ENCODE assay signal across 8 cellular contexts in genomic region chr19:10565028-10565566, GRCh38. TPM values are rescaled to one million over a fixed set of nuclear protein-coding genes. Genes with fewer than 3 reads are reported as not detected.
DNase-seq lines count a peak whose midpoint lies in the region; ATAC-seq and TF ChIP-seq lines count a peak whose summit lies in the region.

No MANE protein-coding gene starts in this region.

- intact Hi-C loops in cardiac septum (cut with DNase I) = loop anchor here (2.0 to 5.0 kb wide), 3 partner anchors 20 to 163 kb away; partner anchors contain the start of genes CDC37 and ILF3

- H4K20me1 ChIP-seq in osteoblast (ENCODE audit: insufficient read depth, low read length) = no peaks in the 10 kb centered on the region

- DNase-seq in cardiac muscle cell (ENCODE audit: low read depth in 1 of 2, low spot score in 1 of 2) (peak; percentile 49 to 50), cardiac septum (ENCODE audit: low spot score) (no peak), NOMO-1 treated with dmso at 0.1 percent for 144 hours (lab: John Stamatoyannopoulos, UW; ENCODE audit: unreplicated experiment) (peak; percentile 43), fibroblast of villous mesenchyme (ENCODE audit: low read depth) (peak; percentile 23), osteoblast (ENCODE audit: insufficient read length, low spot score, missing footprints) (peak; percentile 98), left lobe of liver (ENCODE audit: low spot score) (no peak)
- peak; percentile 22 to 40 for DNase-seq in activated T-helper 1 cell treated with anti-CD3 and anti-CD28 coated beads, Interleukin-2, amount 50 U/mL, for 16 hours (ENCODE audit: low read depth in 1 of 2, low spot score in 1 of 2)

- peaks cover 28% of the 10 kb centered on the region for H3K79me2 ChIP-seq in osteoblast (ENCODE audit: insufficient read depth, low read length)

- H3K4me2 ChIP-seq in osteoblast (ENCODE audit: insufficient read depth, low read length) = peak overlapping the region; percentile 81

- H3K27ac ChIP-seq in cardiac muscle cell = peak overlapping the region; percentile 39
- peak overlapping the region; percentile 66 for H3K27ac ChIP-seq in osteoblast (ENCODE audit: low read depth, low read length)

- H3K27me3 ChIP-seq in cardiac muscle cell (peaks cover 8% of the 10 kb centered on the region), osteoblast (ENCODE audit: insufficient read depth, low read length) (no peaks in the 10 kb centered on the region)

- H3K9me3 ChIP-seq in cardiac muscle cell (ENCODE audit: low read depth) = no peaks in the 10 kb centered on the region
- no peaks in the 10 kb centered on the region for H3K9me3 ChIP-seq in osteoblast (ENCODE audit: low read depth, low read length)

- H3K36me3 ChIP-seq in cardiac muscle cell = no peaks in the 10 kb centered on the region
- peaks cover 18% of the 10 kb centered on the region for H3K36me3 ChIP-seq in osteoblast (ENCODE audit: insufficient read depth, low read length)

- TF ChIP-seq CTCF in cardiac muscle cell (IDR thresholded peaks at IDR 0.05; ENCODE audit: low read depth, low read length) = peak; percentile 45
- peak; percentile 20 for TF ChIP-seq CTCF in fibroblast of villous mesenchyme (IDR thresholded peaks at IDR 0.05; ENCODE audit: insufficient read depth, low read depth, low read length)
- TF ChIP-seq CTCF in osteoblast (IDR thresholded peaks at IDR 0.05; ENCODE audit: extremely low read depth, low read depth, low read length) = peak; percentile 38

- peak overlapping the region; percentile 75 for H2AFZ ChIP-seq in osteoblast (ENCODE audit: low read length)

- peaks cover 10% of the 10 kb centered on the region for H3K4me1 ChIP-seq in cardiac muscle cell (ENCODE audit: low read depth)
- H3K4me1 ChIP-seq in osteoblast (ENCODE audit: insufficient read depth, low read length) = peaks cover 33% of the 10 kb centered on the region

- ATAC-seq in HG03097 (IDR thresholded peaks at IDR 0.05; ENCODE audit: low FRiP score, unreplicated experiment) (no peak), left lobe of liver (no peak)

- peak overlapping the region; percentile 78 for H3K4me3 ChIP-seq in cardiac muscle cell
- peak overlapping the region; percentile 96 for H3K4me3 ChIP-seq in fibroblast of villous mesenchyme (ENCODE audit: low read depth, low read length)
- H3K4me3 ChIP-seq in osteoblast (ENCODE audit: insufficient read depth, low read length) = peak overlapping the region; percentile 93

RNA-seq across cellular contexts. Expression of gene KRI1, which starts 0.7 kb away (rescaled TPM):
- 15.3 and 28.3 TPM in 2 replicates for total RNA-seq in cardiac muscle cell
- polyA plus RNA-seq in cardiac muscle cell = 26.1 and 34.9 TPM in 2 replicates
- total RNA-seq in cardiac septum = 10.8 TPM
- total RNA-seq in fibroblast of villous mesenchyme = 4.5 and 5.6 TPM in 2 replicates
- 5.4 and 5.9 TPM in 2 replicates for total RNA-seq in osteoblast
- 10.4 TPM for total RNA-seq in left lobe of liver

RNA-seq across cellular contexts. Expression of gene CDKN2D, which starts 3.7 kb away (rescaled TPM):
- total RNA-seq in cardiac muscle cell (11.1 and 15.3 TPM in 2 replicates), cardiac septum (14.9 TPM), fibroblast of villous mesenchyme (6.0 and 6.1 TPM in 2 replicates), osteoblast (4.0 and 5.3 TPM in 2 replicates), left lobe of liver (1.3 TPM)
- 17.6 and 33.4 TPM in 2 replicates for polyA plus RNA-seq in cardiac muscle cell

RNA-seq across cellular contexts. Expression of gene ATG4D, which starts 21.4 kb away (rescaled TPM):
- 67.0 and 67.3 TPM in 2 replicates for total RNA-seq in cardiac muscle cell
- 69.0 and 74.0 TPM in 2 replicates for polyA plus RNA-seq in cardiac muscle cell
- total RNA-seq in cardiac septum = 47.6 TPM
- total RNA-seq in fibroblast of villous mesenchyme = 16.0 and 18.4 TPM in 2 replicates
- total RNA-seq in osteoblast = 11.6 and 12.7 TPM in 2 replicates
- 11.6 TPM for total RNA-seq in left lobe of liver

RNA-seq across cellular contexts. Expression of gene AP1M2, which starts 22.0 kb away (rescaled TPM):
- 0.12 TPM in 1 of 2 replicates, not detected in the other for total RNA-seq in cardiac muscle cell
- 0.28 TPM in 1 of 2 replicates, not detected in the other for polyA plus RNA-seq in cardiac muscle cell
- total RNA-seq in cardiac septum = not detected
- total RNA-seq in fibroblast of villous mesenchyme = 6.1 and 13.4 TPM in 2 replicates
- 0.29 and 0.72 TPM in 2 replicates for total RNA-seq in osteoblast
- 1.0 TPM for total RNA-seq in left lobe of liver

RNA-seq across cellular contexts. Expression of gene S1PR5, which starts 47.9 kb away (rescaled TPM):
- total RNA-seq in cardiac muscle cell (0.60 and 0.63 TPM in 2 replicates), cardiac septum (0.75 TPM), fibroblast of villous mesenchyme (1.3 and 2.9 TPM in 2 replicates), osteoblast (0.29 and 0.36 TPM in 2 replicates), left lobe of liver (0.30 TPM)
- polyA plus RNA-seq in cardiac muscle cell = 0.75 TPM in 1 of 2 replicates, not detected in the other

Comparison
In these comparisons a context has a peak if more than half of its experiments do, and no peak if none do; other contexts are left out.
1. DNase-seq: peak in cardiac muscle cell (2 of 2), NOMO-1 treated with dmso at 0.1 percent for 144 hours (single experiment), activated T-helper 1 cell treated with anti-CD3 and anti-CD28 coated beads, Interleukin-2, amount 50 U/mL, for 16 hours (2 of 2), fibroblast of villous mesenchyme (single experiment) and osteoblast (single experiment); none in cardiac septum (single experiment) and left lobe of liver (single experiment).
2. Peak in every context shown above with its lines, with median percentiles within 50 percentile points of each other: H3K4me3 ChIP-seq and CTCF ChIP-seq.